In the genomic region with DNA sequence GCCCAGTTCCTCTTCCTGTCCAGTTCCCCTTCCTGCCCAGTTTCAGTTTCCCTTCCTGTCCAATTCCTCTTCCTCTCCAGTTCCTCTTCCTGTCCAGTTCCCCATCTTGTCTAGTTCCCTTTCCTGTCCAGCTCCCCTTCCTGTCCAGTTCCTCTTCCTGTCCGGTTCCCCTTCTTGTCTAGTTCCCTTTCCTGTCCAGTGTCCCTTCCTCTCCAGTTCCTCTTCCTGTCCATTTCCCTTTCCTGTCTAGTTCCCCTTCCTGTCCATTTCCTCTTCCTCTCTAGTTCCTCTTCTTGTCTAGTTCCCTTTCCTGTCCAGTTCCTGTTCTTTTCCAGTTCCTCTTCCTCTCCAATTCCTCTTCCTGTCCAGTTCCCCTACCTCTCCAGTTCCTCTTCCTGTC, we compare ENCODE assay signal across 16 cellular contexts.
A peak's percentile ranks its signal among the peaks of the same experiment; 100 is the strongest.
DNase-seq lines count a peak whose midpoint lies in the region; ATAC-seq and TF ChIP-seq lines count a peak whose summit lies in the region.
"Had no signal": no experiment of that assay in that cellular context is flagged by ENCODE, and none has a peak within 500 bp of the region (broad histone marks: within the 10 kb centered on the region; RNA-seq: fewer than 3 reads in every experiment).

No MANE protein-coding gene starts in this region.

- no peak overlapping the region for H3K4me3 Mint-ChIP-seq in activated T-cell treated with anti-CD3 and anti-CD28 coated beads, Interleukin-2, amount 50 U/mL, for 72 hours
- H3K4me3 Mint-ChIP-seq in memory B cell (no peak overlapping the region), MCF 10A (ENCODE audit: unreplicated experiment) (no peak overlapping the region)

- H3K36me3 Mint-ChIP-seq in activated T-cell treated with anti-CD3 and anti-CD28 coated beads, Interleukin-2, amount 50 U/mL, for 72 hours (ENCODE audit: insufficient read depth in 2 of 2): peaks cover 5% of the 10 kb centered on the region in 2 donors
- no peaks in the 10 kb centered on the region for H3K36me3 Mint-ChIP-seq in memory B cell
- no peaks in the 10 kb centered on the region for H3K36me3 Mint-ChIP-seq in MCF 10A (ENCODE audit: insufficient read depth, unreplicated experiment)

- POLR2A ChIA-PET in MCF 10A (lab: Yijun Ruan, JAX): no interaction called here

- intact Hi-C loops in MCF 10A (cut with micrococcal nuclease): no loop called here

- CTCF ChIA-PET in MCF 10A (lab: Yijun Ruan, JAX): interaction anchor here (0.8 kb wide), 1 partner anchor 96 kb away, joined by 3 read pairs; no protein-coding TSS in a partner anchor

- no peak for TF ChIP-seq CTCF in MCF 10A (IDR thresholded peaks at IDR 0.05; ENCODE audit: unreplicated experiment)

- peaks cover 17 to 19% of the 10 kb centered on the region in 2 donors for H3K9me3 Mint-ChIP-seq in activated T-cell treated with anti-CD3 and anti-CD28 coated beads, Interleukin-2, amount 50 U/mL, for 72 hours
- peaks cover 23% of the 10 kb centered on the region for H3K9me3 Mint-ChIP-seq in memory B cell
- peaks cover 38% of the 10 kb centered on the region for H3K9me3 Mint-ChIP-seq in MCF 10A (ENCODE audit: unreplicated experiment)

- ATAC-seq in activated T-cell treated with anti-CD3 and anti-CD28 coated beads, Interleukin-2, amount 50 U/mL, for 72 hours (replicated peaks in 1 of 2): no peak
- no peak for ATAC-seq in memory B cell (ENCODE audit: low read depth)
- ATAC-seq: HCT116, Right ventricle myocardium inferior had no signal

- H3K4me1 Mint-ChIP-seq in activated T-cell treated with anti-CD3 and anti-CD28 coated beads, Interleukin-2, amount 50 U/mL, for 72 hours (ENCODE audit: low read depth): no peaks in the 10 kb centered on the region
- H3K4me1 Mint-ChIP-seq in memory B cell (peaks cover 5% of the 10 kb centered on the region), MCF 10A (ENCODE audit: insufficient read depth, unreplicated experiment) (no peaks in the 10 kb centered on the region)

- H3K27ac Mint-ChIP-seq in activated T-cell treated with anti-CD3 and anti-CD28 coated beads, Interleukin-2, amount 50 U/mL, for 72 hours: peak overlapping the region; percentile 4
- H3K27ac Mint-ChIP-seq in memory B cell: peak overlapping the region; percentile 61
- no peak overlapping the region for H3K27ac Mint-ChIP-seq in MCF 10A (ENCODE audit: low read depth, unreplicated experiment)

- BruUV-seq in MCF 10A (replicated peaks; lab: Mats Ljungman, UMichigan): no TSS peak

- no peaks in the 10 kb centered on the region for H3K27me3 Mint-ChIP-seq in activated T-cell treated with anti-CD3 and anti-CD28 coated beads, Interleukin-2, amount 50 U/mL, for 72 hours (ENCODE audit: low read depth)
- no peaks in the 10 kb centered on the region for H3K27me3 Mint-ChIP-seq in memory B cell
- H3K27me3 Mint-ChIP-seq in MCF 10A (ENCODE audit: insufficient read depth, unreplicated experiment): peaks cover 23% of the 10 kb centered on the region

- DNase-seq in activated T-cell treated with anti-CD3 and anti-CD28 coated beads, Interleukin-2, amount 50 U/mL, for 72 hours: no peak
- DNase-seq in activated T-cell treated with anti-CD3 and anti-CD28 coated beads, Interleukin-2, amount 50 U/mL, for 1 hour: no peak
- DNase-seq in COR-L47 (lab: John Stamatoyannopoulos, UW) (peak; percentile 2), SKM-1 (lab: John Stamatoyannopoulos, UW; ENCODE audit: unreplicated experiment) (peak; percentile 4), memory B cell (ENCODE audit: low spot score in 2 of 2) (no peak), MCF 10A (ENCODE audit: unreplicated experiment) (no peak), iPS-NIHi11 (ENCODE audit: low spot score) (no peak)
- DNase-seq: C1 segment of cervical spinal cord, DND-41, GM23248, KBM-7, NCI-H1092 treated with DMSO at 0.1 percent for 48 hours, NCI-H2081, NCI-H446 treated with DMSO at 0.1 percent for 48 hours had no signal

Comparison
In these comparisons a context has a peak if more than half of its experiments do, and no peak if none do; other contexts are left out.
1. DNase-seq: peak in COR-L47 (single experiment) and SKM-1 (single experiment); none in activated T-cell treated with anti-CD3 and anti-CD28 coated beads, Interleukin-2, amount 50 U/mL, for 72 hours (0 of 2), activated T-cell treated with anti-CD3 and anti-CD28 coated beads, Interleukin-2, amount 50 U/mL, for 1 hour (single experiment), memory B cell (0 of 2), MCF 10A (single experiment) and iPS-NIHi11 (single experiment).